In the genomic region with DNA sequence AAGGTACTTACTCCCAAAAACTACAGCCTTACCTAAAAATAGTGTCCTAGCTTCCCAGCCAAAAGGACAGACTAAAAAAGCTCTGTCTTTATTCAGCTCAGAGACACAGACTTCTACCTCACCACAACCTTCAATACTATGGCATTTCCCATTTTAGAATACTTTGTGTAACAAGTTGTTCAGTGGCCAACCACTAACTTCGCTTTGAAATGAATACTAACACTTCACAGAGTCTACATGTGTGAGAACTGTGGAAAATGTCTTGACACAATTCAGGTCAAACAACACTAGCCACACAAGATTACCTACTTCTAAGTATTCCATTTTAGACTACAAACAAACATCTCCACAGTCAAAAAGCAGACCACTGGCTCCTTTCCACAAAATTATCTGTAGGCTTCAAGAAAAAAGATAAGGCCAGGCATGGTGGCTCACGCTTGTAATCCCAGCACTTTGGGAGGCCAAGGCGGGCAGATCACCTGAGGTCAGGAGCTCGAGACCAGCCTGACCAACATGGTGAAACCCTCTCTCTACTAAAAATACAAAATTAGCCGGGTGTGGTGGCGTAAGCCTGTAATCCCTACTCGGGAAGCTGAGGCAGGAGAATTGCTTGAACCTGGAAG, we compare ENCODE assay signal across 16 cellular contexts. TPM values are rescaled to one million over a fixed set of nuclear protein-coding genes. Genes with fewer than 3 reads are reported as not detected.
DNase-seq lines count a peak whose midpoint lies in the region; ATAC-seq, FAIRE-seq and TF ChIP-seq lines count a peak whose summit lies in the region.
"Had no signal": no experiment of that assay in that cellular context is flagged by ENCODE, and none has a peak within 500 bp of the region (broad histone marks: within the 10 kb centered on the region; RNA-seq: fewer than 3 reads in every experiment).

No MANE protein-coding gene starts in this region.

- dilution Hi-C loops in endothelial cell of umbilical vein (cut with MboI; ENCODE audit: extremely low pct_ligation_motif_present, low sequenced_read_pairs) = no loop called here

- no peaks in the 10 kb centered on the region for H3K27me3 Mint-ChIP-seq in type B pancreatic cell

- POLR2A ChIA-PET in HepG2 (lab: Yijun Ruan, JAX) (no interaction called here), endothelial cell of umbilical vein (lab: Charles Lee) (no interaction called here)

- 91% methylated on average over 7 of the region's 7 CpGs for WGBS in HepG2 (ENCODE audit: low lambda C conversion rate)
- WGBS in right lobe of liver (ENCODE audit: insufficient coverage, low coverage, low lambda C conversion rate, missing lambda C conversion rate) = 91% methylated on average over 7 of the region's 7 CpGs

- H3K4me3 Mint-ChIP-seq in type B pancreatic cell = peak overlapping the region; percentile 69
- H3K4me3 Mint-ChIP-seq: HFFc6, mesothelial cell of epicardium had no signal

- in situ Hi-C loops in HepG2 (cut with HindIII; ENCODE audit: extremely low pct_ligation_motif_present, low pct_unique_long_range_greater_than_20kb) = no loop called here

- no peak overlapping the region for H3K27ac Mint-ChIP-seq in type B pancreatic cell

- TF ChIP-seq EP300 in HepG2 (IDR thresholded peaks at IDR 0.05; ENCODE audit: low read depth in 2 of 2, low read length in 2 of 2) (no peak), HepG2 (CRISPR knock-in tag; IDR thresholded peaks at IDR 0.05; ENCODE audit: borderline replicate concordance) (no peak)

- no peak for TF ChIP-seq CTCF in HepG2 (CRISPR knock-in tag; IDR thresholded peaks at IDR 0.05)
- no peak for TF ChIP-seq CTCF in right lobe of liver (IDR thresholded peaks at IDR 0.05)
- TF ChIP-seq CTCF in endothelial cell of umbilical vein (IDR thresholded peaks at IDR 0.05; ENCODE audit: extremely low read depth in 1 of 2, insufficient read depth in 1 of 2, low read depth in 1 of 2, low read length in 2 of 2) = no peak
- TF ChIP-seq CTCF in type B pancreatic cell (conservative IDR thresholded peaks at IDR 0.05) = no peak

- no peak for ATAC-seq in HepG2
- ATAC-seq in right lobe of liver = no peak
- no peak for ATAC-seq in HG03280 (IDR thresholded peaks at IDR 0.05; ENCODE audit: unreplicated experiment)
- ATAC-seq in GM18520 (IDR thresholded peaks at IDR 0.05; ENCODE audit: unreplicated experiment) = no peak

- H4K20me1 ChIP-seq in HepG2 (ENCODE audit: insufficient read depth, low read length) (peaks cover 53% of the 10 kb centered on the region), endothelial cell of umbilical vein (replicated peaks; ENCODE audit: control insufficient read depth, extremely low read depth, insufficient read depth, low read length) (peaks cover 2% of the 10 kb centered on the region)

- H3K9ac ChIP-seq in HepG2 (ENCODE audit: insufficient read depth, low read depth, low read length) = peak overlapping the region; percentile 42; the same call in 1 of the 2 replicates
- H3K9ac ChIP-seq in endothelial cell of umbilical vein (replicated peaks; ENCODE audit: extremely low read depth, insufficient read depth, low read length) = no peak overlapping the region

- no peaks in the 10 kb centered on the region for H3K9me3 ChIP-seq in HepG2 (ENCODE audit: low read length)
- no peaks in the 10 kb centered on the region for H3K9me3 ChIP-seq in right lobe of liver
- H3K9me3 ChIP-seq in endothelial cell of umbilical vein (replicated peaks; ENCODE audit: control insufficient read depth, insufficient read depth, low read length) = no peaks in the 10 kb centered on the region
- H3K9me3 ChIP-seq: tibial artery had no signal

- no peak for TF ChIP-seq POLR2A in HepG2 (IDR thresholded peaks at IDR 0.05; ENCODE audit: insufficient read depth in 1 of 2, low read depth in 2 of 2, low read length in 2 of 2)
- TF ChIP-seq POLR2A in right lobe of liver (IDR thresholded peaks at IDR 0.05) = no peak
- TF ChIP-seq POLR2A in endothelial cell of umbilical vein (IDR thresholded peaks at IDR 0.05; ENCODE audit: low read depth, low read length) = no peak

- FAIRE-seq in HepG2 (lab: Jason Lieb, UNC) (no peak), endothelial cell of umbilical vein (lab: Jason Lieb, UNC) (no peak)

- H2AFZ ChIP-seq in HepG2 (ENCODE audit: low read length) = no peak overlapping the region
- H2AFZ ChIP-seq in endothelial cell of umbilical vein (ENCODE audit: low read depth, low read length) = no peak overlapping the region

- peaks cover 15% of the 10 kb centered on the region for H3K36me3 Mint-ChIP-seq in type B pancreatic cell

- intact Hi-C loops in HepG2 (cut with micrococcal nuclease; ENCODE audit: unreplicated experiment) (loop anchor here (10.0 kb wide), 1 partner anchor 123 kb away; a partner anchor contains a TSS), right lobe of liver (cut with DNase I) (loop anchor here in 1 of 2 donors (10.0 kb wide), 1 partner anchor 53 kb away; no protein-coding TSS in a partner anchor), endothelial cell of umbilical vein (cut with micrococcal nuclease) (loop anchor here (5.0 kb wide), 1 partner anchor 440 kb away; no protein-coding TSS in a partner anchor)

- H3K27me3 ChIP-seq in HepG2 (ENCODE audit: control insufficient read depth in 1 of 2, insufficient read depth in 2 of 2, low read length in 2 of 2) (no peaks in the 10 kb centered on the region; a peak in 1 of 5 replicates), right lobe of liver (no peaks in the 10 kb centered on the region), endothelial cell of umbilical vein (ENCODE audit: control insufficient read depth in 2 of 2, insufficient read depth in 2 of 2, low read length in 2 of 2) (no peaks in the 10 kb centered on the region)
- H3K27me3 ChIP-seq: tibial artery had no signal

- peaks cover 86% of the 10 kb centered on the region for H3K79me2 ChIP-seq in HepG2 (ENCODE audit: insufficient read depth, low read length)
- peaks cover 49% of the 10 kb centered on the region for H3K79me2 ChIP-seq in endothelial cell of umbilical vein (ENCODE audit: control insufficient read depth, insufficient read depth, low read length)

- H3K9me1 ChIP-seq in endothelial cell of umbilical vein (replicated peaks; ENCODE audit: control insufficient read depth, extremely low read depth, insufficient read depth, low read length) = no peaks in the 10 kb centered on the region

- peak overlapping the region in 2 of 3 experiments; percentile 14 to 29; a peak in 2 of 6 replicates for H3K4me3 ChIP-seq in HepG2 (replicated peaks in 1 of 3; ENCODE audit: insufficient read depth in 1 of 3, low read depth in 2 of 3, low read length in 3 of 3)
- no peak overlapping the region for H3K4me3 ChIP-seq in right lobe of liver
- no peak overlapping the region for H3K4me3 ChIP-seq in endothelial cell of umbilical vein (replicated peaks in 1 of 3; ENCODE audit: insufficient read depth in 1 of 3, low read depth in 1 of 3, low read length in 3 of 3)
- H3K4me3 ChIP-seq: tibial artery had no signal

- peaks cover 36% of the 10 kb centered on the region for H3K4me1 Mint-ChIP-seq in type B pancreatic cell (ENCODE audit: unreplicated experiment)

- H3K27ac ChIP-seq in HepG2 (ENCODE audit: extremely low read length, insufficient read depth, low read length) (no peak overlapping the region), right lobe of liver (no peak overlapping the region), endothelial cell of umbilical vein (ENCODE audit: insufficient read depth, low read depth, low read length) (no peak overlapping the region)
- H3K27ac ChIP-seq: tibial artery, VCaP had no signal

- CTCF ChIA-PET in HepG2 (lab: Yijun Ruan, JAX; ENCODE audit: low intra/inter-chr PET ratio, low total read pairs) (no interaction called here), endothelial cell of umbilical vein (lab: Charles Lee) (no interaction called here)

- H3K36me3 ChIP-seq in HepG2 (replicated peaks in 1 of 2; ENCODE audit: control insufficient read depth in 1 of 2, insufficient read depth in 2 of 2, low read length in 2 of 2) (peaks cover 10 to 33% of the 10 kb centered on the region in 2 experiments), right lobe of liver (peaks cover 0 to 35% (median 8%) of the 10 kb centered on the region in 4 donors), endothelial cell of umbilical vein (ENCODE audit: control insufficient read depth in 2 of 2, extremely low read depth in 1 of 2, insufficient read depth in 2 of 2, low read length in 2 of 2) (peaks cover 5 to 15% of the 10 kb centered on the region in 2 experiments)

- H3K4me1 ChIP-seq in HepG2 (ENCODE audit: insufficient read depth, low read length) = peaks cover 49% of the 10 kb centered on the region
- peaks cover 0 to 31% (median 3%) of the 10 kb centered on the region in 4 donors for H3K4me1 ChIP-seq in right lobe of liver
- H3K4me1 ChIP-seq in endothelial cell of umbilical vein (ENCODE audit: control insufficient read depth, extremely low read depth, insufficient read depth, low read length) = peaks cover 20% of the 10 kb centered on the region

- no peak for TF ChIP-seq RAD21 in HepG2 (CRISPR knock-in tag; IDR thresholded peaks at IDR 0.05)

- BruUV-seq in HepG2 (replicated peaks; lab: Mats Ljungman, UMichigan) (no TSS peak), endothelial cell of umbilical vein (replicated peaks; lab: Mats Ljungman, UMichigan) (TSS peak; percentile 1)

- DNase-seq in HepG2 (ENCODE audit: low spot score) (no peak), right lobe of liver (no peak), OCI-M1 (lab: John Stamatoyannopoulos, UW) (peak; percentile 52), endothelial cell of umbilical vein (ENCODE audit: low read depth, low spot score) (no peak), type B pancreatic cell (ENCODE audit: extremely low spot score, unreplicated experiment) (no peak), NCI-H2107 (lab: John Stamatoyannopoulos, UW) (no peak)
- DNase-seq: activated CD8-positive, alpha-beta memory T cell treated with anti-CD3 and anti-CD28 coated beads, Interleukin-2, amount 50 U/mL, for 48 hours; effector CD4-positive, alpha-beta T cell; HFFc6; NCI-H2029; NCI-H524 treated with DMSO at 0.1 percent for 48 hours; tibial artery had no signal

- no peaks in the 10 kb centered on the region for H3K9me3 Mint-ChIP-seq in type B pancreatic cell
- H3K9me3 Mint-ChIP-seq: HFFc6, mesothelial cell of epicardium had no signal

- peak overlapping the region; percentile 67 for H3K4me2 ChIP-seq in HepG2 (ENCODE audit: low read depth, low read length)
- H3K4me2 ChIP-seq in endothelial cell of umbilical vein (ENCODE audit: insufficient read depth, low read length) = no peak overlapping the region

RNA-seq across cellular contexts. Expression of a gene that starts 3.2 kb away (rescaled TPM):
- total RNA-seq in HepG2 (2016; rRNA removed; fragmentation: Illumina TruSeq; extraction: Trizol) (52.4 and 93.1 TPM in 2 replicates), right lobe of liver (10 to 100 TPM; 24.2 to 33.6 (median 30.9) TPM), endothelial cell of umbilical vein (47.3 and 47.5 TPM in 2 replicates), type B pancreatic cell (ENCODE audit: low replicate concordance) (55.1 and 57.3 TPM in 2 replicates)
- total RNA-seq in HepG2 (2016; cell fraction: cytosol; rRNA removed; fragmentation: Illumina TruSeq; extraction: Trizol; ENCODE audit: low read depth) = 12.4 and 14.0 TPM in 2 replicates
- 47.7 and 84.1 TPM in 2 replicates for total RNA-seq in HepG2 (2016; cell fraction: insoluble cytoplasmic fraction; rRNA removed; fragmentation: Illumina TruSeq; extraction: Trizol)
- total RNA-seq in HepG2 (2016; cell fraction: membrane; rRNA removed; fragmentation: Illumina TruSeq; extraction: Trizol) = 34.8 and 42.7 TPM in 2 replicates
- total RNA-seq in HepG2 (2016; cell fraction: nucleus; rRNA removed; fragmentation: Illumina TruSeq; extraction: Trizol) = 127 and 142 TPM in 2 replicates
- polyA plus RNA-seq in HepG2 (2011; rRNA removed) (27.8 and 35.3 TPM in 2 replicates), endothelial cell of umbilical vein (7.5 and 8.0 TPM in 2 replicates)
- polyA plus RNA-seq in HepG2 (2011; cell fraction: cytosol; rRNA removed) = 13.6 and 17.7 TPM in 2 replicates
- polyA plus RNA-seq in HepG2 (2011; cell fraction: nucleus; rRNA removed) = 58.4 and 59.3 TPM in 2 replicates
- polyA plus RNA-seq in HepG2 (2012) = 20.6 and 33.4 TPM in 2 replicates
- 2.6 and 3.3 TPM in 2 replicates for polyA plus RNA-seq in HepG2 (2016; cell fraction: cytosol; fragmentation: Illumina TruSeq; extraction: Trizol; ENCODE audit: low read depth)
- 17.4 and 19.8 TPM in 2 replicates for polyA plus RNA-seq in HepG2 (2016; cell fraction: insoluble cytoplasmic fraction; fragmentation: Illumina TruSeq; extraction: Trizol; ENCODE audit: low read depth)
- polyA plus RNA-seq in HepG2 (2016; cell fraction: membrane; fragmentation: Illumina TruSeq; extraction: Trizol; ENCODE audit: low read depth) = 3.9 and 4.9 TPM in 2 replicates
- 40.2 and 45.2 TPM in 2 replicates for polyA plus RNA-seq in HepG2 (2016; cell fraction: nucleus; fragmentation: Illumina TruSeq; extraction: Trizol; ENCODE audit: insufficient read depth, low read depth)
- 32.9 and 69.3 TPM in 2 replicates for polyA minus RNA-seq in HepG2 (2011; rRNA and poly(A)+ RNA removed; ENCODE audit: low replicate concordance)
- 55.2 and 63.0 TPM in 2 replicates for polyA minus RNA-seq in HepG2 (2011; cell fraction: cytosol; rRNA and poly(A)+ RNA removed)
- 495 and 542 TPM in 2 replicates for polyA minus RNA-seq in HepG2 (2011; cell fraction: nucleus; rRNA and poly(A)+ RNA removed)
- polyA plus RNA-seq in endothelial cell of umbilical vein (2011; cell fraction: cytosol; rRNA removed) = 7.0 and 7.4 TPM in 2 replicates
- 22.2 and 23.1 TPM in 2 replicates for polyA plus RNA-seq in endothelial cell of umbilical vein (2011; cell fraction: nucleus; rRNA removed)
- 9.5 and 19.9 TPM in 2 replicates for polyA plus RNA-seq in endothelial cell of umbilical vein (2012)
- 50.8 and 55.4 TPM in 2 replicates for polyA minus RNA-seq in endothelial cell of umbilical vein
- polyA minus RNA-seq in endothelial cell of umbilical vein (2011; cell fraction: cytosol; rRNA and poly(A)+ RNA removed) = 17.8 TPM
- polyA minus RNA-seq in endothelial cell of umbilical vein (2011; cell fraction: nucleus; rRNA and poly(A)+ RNA removed) = 96.2 and 138 TPM in 2 replicates

Comparison
In these comparisons a context has a peak if more than half of its experiments do, and no peak if none do; other contexts are left out.
1. H3K4me3 ChIP-seq: peak in HepG2 (2 of 3); none in right lobe of liver (0 of 3) and endothelial cell of umbilical vein (0 of 3).